13 cellular contexts compared by ENCODE assay signal in the genomic region with DNA sequence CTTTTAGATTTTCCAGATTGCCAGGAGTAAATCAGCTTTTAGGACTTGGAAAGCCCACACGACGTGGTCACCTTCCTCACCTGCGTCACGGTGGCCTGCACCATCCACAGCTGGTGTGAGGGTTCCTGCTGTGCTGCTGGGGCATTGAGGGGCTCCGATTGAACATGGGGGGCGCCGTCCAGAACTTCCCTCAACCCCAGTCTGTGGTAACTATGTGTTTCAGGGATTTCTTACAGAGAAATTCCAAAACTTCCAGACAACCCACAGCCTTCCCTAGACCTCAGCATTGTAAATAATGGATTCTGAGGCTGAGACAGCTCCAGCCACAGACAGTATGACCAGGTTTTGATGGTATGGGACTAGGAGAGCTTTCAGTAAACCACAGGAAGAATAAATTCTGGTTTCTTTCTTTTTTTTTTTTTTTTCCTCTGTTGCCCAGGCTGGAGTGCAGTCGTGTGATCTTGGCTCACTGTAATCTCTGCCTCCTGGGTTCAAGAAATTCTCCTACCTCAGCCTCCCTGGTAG. TPM values are rescaled to one million over a fixed set of nuclear protein-coding genes. Genes with fewer than 3 reads are reported as not detected.
"Had no signal": no experiment of that assay in that cellular context is flagged by ENCODE, and none has a peak within 500 bp of the region (broad histone marks: within the 10 kb centered on the region; RNA-seq: fewer than 3 reads in every experiment).

No MANE protein-coding gene starts in this region.

- H3K27ac Mint-ChIP-seq: activated naive CD4-positive, alpha-beta T cell treated with anti-CD3 and anti-CD28 coated beads for 36 hours; activated naive CD8-positive, alpha-beta T cell treated with anti-CD3 and anti-CD28 coated beads, Interleukin-2, amount 50 U/mL, for 24 hours; activated T-helper 17 cell treated with anti-CD3 and anti-CD28 coated beads, Interleukin-2, amount 50 U/mL, for 72 hours had no signal

- ATAC-seq: activated naive CD8-positive, alpha-beta T cell treated with anti-CD3 and anti-CD28 coated beads, Interleukin-2, amount 50 U/mL, for 24 hours; activated T-helper 17 cell treated with anti-CD3 and anti-CD28 coated beads, Interleukin-2, amount 50 U/mL, for 72 hours; esophagus mucosa; psoas muscle; right lobe of liver had no signal

- H3K27ac ChIP-seq: ascending aorta, psoas muscle, right lobe of liver, thoracic aorta had no signal

- H3K9me3 Mint-ChIP-seq: activated naive CD4-positive, alpha-beta T cell treated with anti-CD3 and anti-CD28 coated beads for 36 hours; activated naive CD8-positive, alpha-beta T cell treated with anti-CD3 and anti-CD28 coated beads, Interleukin-2, amount 50 U/mL, for 24 hours; activated T-helper 17 cell treated with anti-CD3 and anti-CD28 coated beads, Interleukin-2, amount 50 U/mL, for 72 hours had no signal

- H3K27me3 Mint-ChIP-seq: activated naive CD8-positive, alpha-beta T cell treated with anti-CD3 and anti-CD28 coated beads, Interleukin-2, amount 50 U/mL, for 24 hours; activated T-helper 17 cell treated with anti-CD3 and anti-CD28 coated beads, Interleukin-2, amount 50 U/mL, for 72 hours had no signal

- H3K4me3 Mint-ChIP-seq: activated naive CD4-positive, alpha-beta T cell treated with anti-CD3 and anti-CD28 coated beads for 36 hours; activated naive CD8-positive, alpha-beta T cell treated with anti-CD3 and anti-CD28 coated beads, Interleukin-2, amount 50 U/mL, for 24 hours; activated T-helper 17 cell treated with anti-CD3 and anti-CD28 coated beads, Interleukin-2, amount 50 U/mL, for 72 hours had no signal

- H3K4me3 ChIP-seq: ascending aorta, psoas muscle, right lobe of liver, thoracic aorta had no signal

- H3K9me3 ChIP-seq: ascending aorta, psoas muscle, right lobe of liver, thoracic aorta had no signal

- DNase-seq: activated CD4-positive, CD25-positive, alpha-beta regulatory T cell treated with anti-CD3 and anti-CD28 coated beads, Interleukin-2, amount 50 U/mL, for 72 hours; activated naive CD4-positive, alpha-beta T cell treated with anti-CD3 and anti-CD28 coated beads for 36 hours; activated naive CD8-positive, alpha-beta T cell treated with anti-CD3 and anti-CD28 coated beads, Interleukin-2, amount 50 U/mL, for 24 hours; foreskin fibroblast; midbrain; psoas muscle; right lobe of liver; stimulated activated CD4-positive, alpha-beta T cell treated with anti-CD3 and anti-CD28 coated beads, Interleukin-2, amount 100 ng/mL, for 24 hours had no signal

- H3K27me3 ChIP-seq: ascending aorta, right lobe of liver had no signal

- H3K4me1 ChIP-seq: ascending aorta had no signal

RNA-seq across cellular contexts. Expression of a gene that starts 46.7 kb away (rescaled TPM):
- total RNA-seq: myocyte had no signal
